21 cellular contexts compared by ENCODE assay signal in genomic region chr3:71515640-71516383, GRCh38.
DNase-seq lines count a peak whose midpoint lies in the region; ATAC-seq and TF ChIP-seq lines count a peak whose summit lies in the region.
"Had no signal": no experiment of that assay in that cellular context is flagged by ENCODE, and none has a peak within 500 bp of the region (broad histone marks: within the 10 kb centered on the region; RNA-seq: fewer than 3 reads in every experiment).

No MANE protein-coding gene starts in this region.

- 12 to 38% methylated on average over 11 of the region's 11 CpGs for WGBS in gastroesophageal sphincter (ENCODE audit: low coverage in 1 of 2), 2 donors

- H3K27me3 Mint-ChIP-seq in activated T-helper 2 cell treated with anti-CD3 and anti-CD28 coated beads, Interferon-gamma antibody, Interleukin-2, Interleukin-4, amounts not matched to agents 10 μg/mL and 5 μg/mL and 100 μg/mL, durations not matched to agents 14 hours and 24 hours and 36 hours (ENCODE audit: low read depth), result no peaks in the 10 kb centered on the region
- H3K27me3 Mint-ChIP-seq: activated CD4-positive, alpha-beta memory T cell treated with anti-CD3 and anti-CD28 coated beads, Interleukin-2, amount 10 ng/mL, durations not matched to agents 7 days and 5 days; activated naive CD8-positive, alpha-beta T cell treated with anti-CD3 and anti-CD28 coated beads, Interleukin-2, amount 10 ng/mL, durations not matched to agents 7 days and 5 days had no signal

- ATAC-seq in Right ventricle myocardium superior (ENCODE audit: poor library complexity) (peak; percentile 48), Right ventricle myocardium inferior (no peak), gastroesophageal sphincter (peak; percentile 57), upper lobe of right lung (peak; percentile 56), HG02981 (IDR thresholded peaks at IDR 0.05; ENCODE audit: unreplicated experiment) (no peak)
- ATAC-seq: HCT116, SK-N-SH treated with all-trans-retinoic acid at 6 μM for 48 hours had no signal

- H3K27me3 ChIP-seq in gastroesophageal sphincter, result no peaks in the 10 kb centered on the region
- no peaks in the 10 kb centered on the region for H3K27me3 ChIP-seq in muscle layer of duodenum (ENCODE audit: low read depth, low read length)
- no peaks in the 10 kb centered on the region for H3K27me3 ChIP-seq in upper lobe of right lung
- H3K27me3 ChIP-seq: cardiac muscle cell had no signal

- H3K36me3 Mint-ChIP-seq in activated T-helper 2 cell treated with anti-CD3 and anti-CD28 coated beads, Interferon-gamma antibody, Interleukin-2, Interleukin-4, amounts not matched to agents 10 μg/mL and 5 μg/mL and 100 μg/mL, durations not matched to agents 14 hours and 24 hours and 36 hours (ENCODE audit: low read depth), result peaks cover 5% of the 10 kb centered on the region

- no peak overlapping the region for H3K4me3 Mint-ChIP-seq in activated T-helper 2 cell treated with anti-CD3 and anti-CD28 coated beads, Interferon-gamma antibody, Interleukin-2, Interleukin-4, amounts not matched to agents 10 μg/mL and 5 μg/mL and 100 μg/mL, durations not matched to agents 14 hours and 24 hours and 36 hours (ENCODE audit: low read depth)
- H3K4me3 Mint-ChIP-seq: activated CD4-positive, alpha-beta memory T cell treated with anti-CD3 and anti-CD28 coated beads, Interleukin-2, amount 10 ng/mL, durations not matched to agents 7 days and 5 days; activated naive CD8-positive, alpha-beta T cell treated with anti-CD3 and anti-CD28 coated beads, Interleukin-2, amount 10 ng/mL, durations not matched to agents 7 days and 5 days had no signal

- DNase-seq in Right ventricle myocardium superior (no peak), Right ventricle myocardium inferior (ENCODE audit: missing footprints) (no peak), upper lobe of right lung (no peak), NCI-H2107 (lab: John Stamatoyannopoulos, UW) (no peak)
- DNase-seq in activated T-helper 2 cell treated with anti-CD3 and anti-CD28 coated beads, Interferon-gamma antibody, Interleukin-2, Interleukin-4, amounts not matched to agents 10 μg/mL and 5 μg/mL and 100 μg/mL, durations not matched to agents 14 hours and 24 hours and 36 hours (ENCODE audit: low spot score), result no peak
- DNase-seq: activated CD4-positive, alpha-beta memory T cell treated with anti-CD3 and anti-CD28 coated beads, Interleukin-2, amount 10 ng/mL, durations not matched to agents 7 days and 5 days; activated naive CD8-positive, alpha-beta T cell treated with anti-CD3 and anti-CD28 coated beads, Interleukin-2, amount 10 ng/mL, durations not matched to agents 7 days and 5 days; effector memory CD4-positive, alpha-beta T cell; MM.1S; NCI-H2081 treated with DMSO at 0.1 percent for 48 hours; NCI-H524 treated with DMSO at 0.1 percent for 48 hours; PC-9; stimulated activated CD4-positive, alpha-beta T cell treated with anti-CD3 and anti-CD28 coated beads, Interleukin-4, amount 100 ng/mL, for 24 hours; stimulated activated CD8-positive, alpha-beta memory T cell treated with anti-CD3 and anti-CD28 coated beads, Interleukin-4, amount 100 ng/mL, for 48 hours had no signal

- no peak for TF ChIP-seq EP300 in gastroesophageal sphincter (IDR thresholded peaks at IDR 0.05)

- H3K36me3 ChIP-seq in gastroesophageal sphincter, result no peaks in the 10 kb centered on the region
- H3K36me3 ChIP-seq in muscle layer of duodenum (ENCODE audit: control insufficient read depth in 1 of 2, insufficient read depth in 2 of 2, low read length in 2 of 2), result no peaks in the 10 kb centered on the region
- no peaks in the 10 kb centered on the region for H3K36me3 ChIP-seq in upper lobe of right lung
- H3K36me3 ChIP-seq: cardiac muscle cell had no signal

- peak overlapping the region; percentile 42 to 70 (median 64) for H3K27ac ChIP-seq in gastroesophageal sphincter
- peak overlapping the region; percentile 26 for H3K27ac ChIP-seq in muscle layer of duodenum (ENCODE audit: low read length)
- H3K27ac ChIP-seq in upper lobe of right lung, result peak overlapping the region; percentile 43
- H3K27ac ChIP-seq: C4-2B, cardiac muscle cell, PC-9 had no signal

- no peaks in the 10 kb centered on the region for H3K9me3 Mint-ChIP-seq in activated T-helper 2 cell treated with anti-CD3 and anti-CD28 coated beads, Interferon-gamma antibody, Interleukin-2, Interleukin-4, amounts not matched to agents 10 μg/mL and 5 μg/mL and 100 μg/mL, durations not matched to agents 14 hours and 24 hours and 36 hours
- H3K9me3 Mint-ChIP-seq: activated CD4-positive, alpha-beta memory T cell treated with anti-CD3 and anti-CD28 coated beads, Interleukin-2, amount 10 ng/mL, durations not matched to agents 7 days and 5 days; activated naive CD8-positive, alpha-beta T cell treated with anti-CD3 and anti-CD28 coated beads, Interleukin-2, amount 10 ng/mL, durations not matched to agents 7 days and 5 days had no signal

- TF ChIP-seq POLR2A in gastroesophageal sphincter (IDR thresholded peaks at IDR 0.05), result no peak

- H3K4me1 ChIP-seq in gastroesophageal sphincter (peaks cover 4 to 61% (median 4%) of the 10 kb centered on the region in 3 donors), muscle layer of duodenum (ENCODE audit: control insufficient read depth in 1 of 2, insufficient read depth in 2 of 2, low read length in 2 of 2) (peaks cover 8% of the 10 kb centered on the region in 2 donors), upper lobe of right lung (peaks cover 27% of the 10 kb centered on the region)

- intact Hi-C loops in Right ventricle myocardium superior (cut with DNase I), result no loop called here
- intact Hi-C loops in Right ventricle myocardium inferior (cut with DNase I), result no loop called here
- intact Hi-C loops in upper lobe of right lung (cut with DNase I), result no loop called here
- intact Hi-C loops in activated T-helper 2 cell treated with anti-CD3 and anti-CD28 coated beads, Interferon-gamma antibody, Interleukin-2, Interleukin-4, amounts not matched to agents 10 μg/mL and 5 μg/mL and 100 μg/mL, durations not matched to agents 14 hours and 24 hours and 36 hours (cut with micrococcal nuclease), result no loop called here

- TF ChIP-seq CTCF in gastroesophageal sphincter (IDR thresholded peaks at IDR 0.05), result no peak
- TF ChIP-seq CTCF in upper lobe of right lung (IDR thresholded peaks at IDR 0.05), result no peak

- no peak overlapping the region for H3K27ac Mint-ChIP-seq in activated T-helper 2 cell treated with anti-CD3 and anti-CD28 coated beads, Interferon-gamma antibody, Interleukin-2, Interleukin-4, amounts not matched to agents 10 μg/mL and 5 μg/mL and 100 μg/mL, durations not matched to agents 14 hours and 24 hours and 36 hours
- H3K27ac Mint-ChIP-seq: activated CD4-positive, alpha-beta memory T cell treated with anti-CD3 and anti-CD28 coated beads, Interleukin-2, amount 10 ng/mL, durations not matched to agents 7 days and 5 days; activated naive CD8-positive, alpha-beta T cell treated with anti-CD3 and anti-CD28 coated beads, Interleukin-2, amount 10 ng/mL, durations not matched to agents 7 days and 5 days had no signal

- peak overlapping the region; percentile 2 to 8 for H3K4me3 ChIP-seq in gastroesophageal sphincter
- H3K4me3 ChIP-seq in muscle layer of duodenum (ENCODE audit: low read depth in 1 of 2, low read length in 2 of 2), result no peak overlapping the region
- no peak overlapping the region for H3K4me3 ChIP-seq in upper lobe of right lung
- H3K4me3 ChIP-seq: cardiac muscle cell, PC-9 had no signal

- H3K9me3 ChIP-seq in gastroesophageal sphincter (no peaks in the 10 kb centered on the region), muscle layer of duodenum (ENCODE audit: control insufficient read depth in 1 of 2, low read length in 2 of 2) (no peaks in the 10 kb centered on the region), upper lobe of right lung (no peaks in the 10 kb centered on the region)

- peaks cover 15% of the 10 kb centered on the region for H3K4me1 Mint-ChIP-seq in activated T-helper 2 cell treated with anti-CD3 and anti-CD28 coated beads, Interferon-gamma antibody, Interleukin-2, Interleukin-4, amounts not matched to agents 10 μg/mL and 5 μg/mL and 100 μg/mL, durations not matched to agents 14 hours and 24 hours and 36 hours (ENCODE audit: low read depth)

Comparison
In these comparisons a context has a peak if more than half of its experiments do, and no peak if none do; other contexts are left out.
1. ATAC-seq: peak in Right ventricle myocardium superior (single experiment), gastroesophageal sphincter (single experiment) and upper lobe of right lung (single experiment); none in Right ventricle myocardium inferior (single experiment) and HG02981 (single experiment).
2. H3K4me3 ChIP-seq: peak in gastroesophageal sphincter (2 of 2); none in muscle layer of duodenum (0 of 2) and upper lobe of right lung (single experiment).
3. Peak in every context shown above with its lines, with median percentiles within 50 percentile points of each other: H3K27ac ChIP-seq.